20 cellular contexts compared by ENCODE assay signal in the genomic region with DNA sequence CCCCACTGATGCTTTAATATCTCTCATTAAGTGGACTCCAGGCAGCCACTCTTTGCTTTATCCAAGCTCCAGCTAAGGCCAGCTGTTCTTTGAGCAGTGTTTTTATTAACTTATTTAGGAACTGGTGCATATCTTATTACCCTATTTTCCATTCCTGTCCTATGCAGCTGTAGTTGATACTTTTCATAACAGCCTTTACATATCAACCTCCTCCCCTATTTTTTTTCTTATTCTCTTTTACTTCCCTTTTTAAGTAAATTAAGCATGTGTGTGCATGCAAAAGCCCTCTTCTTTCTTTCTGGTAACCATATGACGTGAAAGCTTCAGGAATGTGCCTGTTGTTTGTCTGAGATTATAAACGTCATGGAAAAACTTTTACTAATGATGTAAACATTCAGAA.
A peak's percentile ranks its signal among the peaks of the same experiment; 100 is the strongest.
DNase-seq lines count a peak whose midpoint lies in the region; ATAC-seq and TF ChIP-seq lines count a peak whose summit lies in the region.
"Had no signal": no experiment of that assay in that cellular context is flagged by ENCODE, and none has a peak within 500 bp of the region (broad histone marks: within the 10 kb centered on the region; RNA-seq: fewer than 3 reads in every experiment).

No MANE protein-coding gene starts in this region.

- H3K36me3 ChIP-seq in brain microvascular endothelial cell (replicated peaks), result no peaks in the 10 kb centered on the region
- H3K36me3 ChIP-seq in mesenchymal stem cell (ENCODE audit: control insufficient read depth in 1 of 2, insufficient read depth in 2 of 2, low read depth in 1 of 2, low read length in 2 of 2), result no peaks in the 10 kb centered on the region
- H3K36me3 ChIP-seq: adrenal gland, heart right ventricle, left lung, right lobe of liver had no signal

- H3K4ac ChIP-seq in mesenchymal stem cell (ENCODE audit: low read depth in 1 of 2, low read length in 2 of 2), result no peak overlapping the region

- in situ Hi-C loops in brain microvascular endothelial cell (cut with HindIII; ENCODE audit: low pct_ligation_motif_present, low sequenced_read_pairs), result no loop called here

- no peak overlapping the region for H2BK12ac ChIP-seq in mesenchymal stem cell (ENCODE audit: low read length in 2 of 2)

- peak; percentile 42 for DNase-seq in EL
- peak; percentile 58 to 71 for DNase-seq in NCI-H524 (lab: John Stamatoyannopoulos, UW)
- DNase-seq in brain microvascular endothelial cell, result peak; percentile 25
- DNase-seq in mesenchymal stem cell, result peak; percentile 42
- no peak for DNase-seq in stimulated activated CD4-positive, alpha-beta T cell treated with anti-CD3 and anti-CD28 coated beads, Interleukin-2, amount 100 ng/mL, for 48 hours
- DNase-seq in activated CD4-positive, CD25-positive, alpha-beta regulatory T cell treated with anti-CD3 and anti-CD28 coated beads, Interleukin-2, amount 50 U/mL, for 72 hours, result no peak
- DNase-seq: activated CD4-positive, alpha-beta T cell treated with anti-CD3 and anti-CD28 coated beads for 4 hours; activated T-cell treated with anti-CD3 and anti-CD28 coated beads, Interleukin-2, amount 50 U/mL, for 24 hours; adrenal gland; C1 segment of cervical spinal cord; effector CD4-positive, alpha-beta T cell; heart right ventricle; left lung; NCI-H2029 treated with DMSO at 0.1 percent for 48 hours; PC-9; right lobe of liver; T-helper 17 cell had no signal

- no peak for TF ChIP-seq CTCF in brain microvascular endothelial cell (IDR thresholded peaks at IDR 0.05; ENCODE audit: low read depth, low read length, missing control alignments)

- H3K4me3 ChIP-seq in brain microvascular endothelial cell (ENCODE audit: low read depth, low read length), result no peak overlapping the region
- H3K4me3 ChIP-seq in mesenchymal stem cell (ENCODE audit: insufficient read depth in 1 of 2, low read depth in 1 of 2, low read length in 2 of 2), result no peak overlapping the region
- H3K4me3 ChIP-seq: adrenal gland, heart right ventricle, left lung, PC-9, right lobe of liver had no signal

- peak overlapping the region; percentile 52 for H3K27ac ChIP-seq in brain microvascular endothelial cell
- H3K27ac ChIP-seq in mesenchymal stem cell (ENCODE audit: low read length, poor library complexity, severe bottlenecking), result no peak overlapping the region
- H3K27ac ChIP-seq: adrenal gland, heart right ventricle, left lung, PC-9, right lobe of liver had no signal

- WGBS in mesenchymal stem cell, result no CpG with 5 or more reads among the region's 2 CpGs

- H3K27me3 ChIP-seq in brain microvascular endothelial cell (replicated peaks) (no peaks in the 10 kb centered on the region), mesenchymal stem cell (ENCODE audit: control insufficient read depth in 1 of 2, insufficient read depth in 1 of 2, low read length in 2 of 2) (no peaks in the 10 kb centered on the region)
- H3K27me3 ChIP-seq: adrenal gland, heart right ventricle, left lung, right lobe of liver had no signal

- no peak overlapping the region for H2AFZ ChIP-seq in mesenchymal stem cell (ENCODE audit: low read depth, low read length)
- H2AFZ ChIP-seq: PC-9 had no signal

- H4K91ac ChIP-seq in mesenchymal stem cell (ENCODE audit: low read length), result no peak overlapping the region

- no peak overlapping the region for H3K14ac ChIP-seq in mesenchymal stem cell (ENCODE audit: low read length in 2 of 2)

- no peak overlapping the region for H3K23ac ChIP-seq in mesenchymal stem cell (ENCODE audit: low read length in 2 of 2)

- H3K18ac ChIP-seq in mesenchymal stem cell (ENCODE audit: low read depth in 1 of 2, low read length in 2 of 2), result no peak overlapping the region

- H3K4me1 ChIP-seq in mesenchymal stem cell (ENCODE audit: control insufficient read depth, insufficient read depth, low read depth, low read length), result no peaks in the 10 kb centered on the region
- H3K4me1 ChIP-seq: heart right ventricle, left lung, right lobe of liver had no signal

- H3K4me2 ChIP-seq in mesenchymal stem cell (ENCODE audit: low read length, poor library complexity, severe bottlenecking), result no peak overlapping the region
- H3K4me2 ChIP-seq: PC-9 had no signal

- H2BK5ac ChIP-seq in mesenchymal stem cell (ENCODE audit: low read depth, low read length, poor library complexity, severe bottlenecking), result no peak overlapping the region

- ATAC-seq in HG03135 (IDR thresholded peaks at IDR 0.05; ENCODE audit: unreplicated experiment) (no peak), GM18511 (IDR thresholded peaks at IDR 0.05; ENCODE audit: unreplicated experiment) (no peak)
- ATAC-seq: heart right ventricle; left lung; natural killer cell treated with Interleukin-12 subunit alpha and Interleukin-12 subunit beta and Interleukin-15 and Interleukin-18, amount 100 ng/mL, for 72 hours; right lobe of liver; T-helper 17 cell had no signal

- no peaks in the 10 kb centered on the region for H3K79me1 ChIP-seq in mesenchymal stem cell (replicated peaks; ENCODE audit: low read length, poor library complexity, severe bottlenecking)

- no peak overlapping the region for H2BK120ac ChIP-seq in mesenchymal stem cell (ENCODE audit: low read depth, low read length)

- H2AK5ac ChIP-seq in mesenchymal stem cell (ENCODE audit: low read length, severe bottlenecking), result no peak overlapping the region

- H4K8ac ChIP-seq in mesenchymal stem cell (ENCODE audit: low read length), result no peak overlapping the region

- no peaks in the 10 kb centered on the region for H3K9me3 ChIP-seq in mesenchymal stem cell (ENCODE audit: control insufficient read depth, low read length)
- H3K9me3 ChIP-seq: adrenal gland, right lobe of liver had no signal

- no peak overlapping the region for H2BK15ac ChIP-seq in mesenchymal stem cell (ENCODE audit: low read depth, poor library complexity, severe bottlenecking)

- no peak overlapping the region for H3K9ac ChIP-seq in mesenchymal stem cell (ENCODE audit: low read length)

Comparison
In these comparisons a context has a peak if more than half of its experiments do, and no peak if none do; other contexts are left out.
1. DNase-seq: peak in EL (single experiment), NCI-H524 (2 of 2), brain microvascular endothelial cell (single experiment) and mesenchymal stem cell (single experiment); none in stimulated activated CD4-positive, alpha-beta T cell treated with anti-CD3 and anti-CD28 coated beads, Interleukin-2, amount 100 ng/mL, for 48 hours (0 of 2) and activated CD4-positive, CD25-positive, alpha-beta regulatory T cell treated with anti-CD3 and anti-CD28 coated beads, Interleukin-2, amount 50 U/mL, for 72 hours (single experiment).